In genomic region chr10:100562806-100563293, GRCh38 we compare ENCODE assay signal across 9 cellular contexts. TPM values are rescaled to one million over a fixed set of nuclear protein-coding genes. Genes with fewer than 3 reads are reported as not detected.
DNase-seq lines count a peak whose midpoint lies in the region; ATAC-seq, FAIRE-seq and TF ChIP-seq lines count a peak whose summit lies in the region.
"Had no signal": no experiment of that assay in that cellular context is flagged by ENCODE, and none has a peak within 500 bp of the region (broad histone marks: within the 10 kb centered on the region; RNA-seq: fewer than 3 reads in every experiment).

No MANE protein-coding gene starts in this region.

- peaks cover 17% of the 10 kb centered on the region for H3K27me3 ChIP-seq in MM.1S (replicated peaks; ENCODE audit: insufficient read depth, low read length)

- H2AFZ ChIP-seq in MM.1S (ENCODE audit: low read length) = no peak overlapping the region

- FAIRE-seq in urothelium cell line (lab: Jason Lieb, UNC) = no peak

- H3K9ac ChIP-seq in MM.1S (ENCODE audit: low read length) = no peak overlapping the region

- peaks cover 6% of the 10 kb centered on the region; the same call in 1 of the 2 replicates for H3K4me1 ChIP-seq in MM.1S (ENCODE audit: low read length)

- H3K27me3 Mint-ChIP-seq in activated CD8-positive, alpha-beta T cell treated with anti-CD3 and anti-CD28 coated beads for 36 hours = peaks cover 42% of the 10 kb centered on the region
- peaks cover 27% of the 10 kb centered on the region for H3K27me3 Mint-ChIP-seq in activated CD8-positive, alpha-beta T cell treated with anti-CD3 and anti-CD28 coated beads, Interleukin-2, amount 10 ng/mL, durations not matched to agents 7 days and 5 days (ENCODE audit: low read depth)
- H3K27me3 Mint-ChIP-seq in activated naive CD8-positive, alpha-beta T cell treated with anti-CD3 and anti-CD28 coated beads, Interleukin-2, amount 50 U/mL, for 24 hours = peaks cover 48% of the 10 kb centered on the region
- H3K27me3 Mint-ChIP-seq in CD14-positive monocyte (ENCODE audit: low read depth in 3 of 3) = peaks cover 51 to 71% (median 66%) of the 10 kb centered on the region in 3 donors
- H3K27me3 Mint-ChIP-seq: central memory CD8-positive, alpha-beta T cell had no signal

- no peaks in the 10 kb centered on the region for H3K36me3 ChIP-seq in MM.1S (replicated peaks; ENCODE audit: insufficient read depth, low read length)

- no peak for ATAC-seq in activated CD8-positive, alpha-beta T cell treated with anti-CD3 and anti-CD28 coated beads for 36 hours
- no peak for ATAC-seq in activated CD8-positive, alpha-beta T cell treated with anti-CD3 and anti-CD28 coated beads, Interleukin-2, amount 10 ng/mL, durations not matched to agents 7 days and 5 days
- no peak for ATAC-seq in activated naive CD8-positive, alpha-beta T cell treated with anti-CD3 and anti-CD28 coated beads, Interleukin-2, amount 50 U/mL, for 24 hours

- no peak overlapping the region for H3K27ac ChIP-seq in MM.1S (ENCODE audit: low read length)

- intact Hi-C loops in activated CD8-positive, alpha-beta T cell treated with anti-CD3 and anti-CD28 coated beads for 36 hours (cut with micrococcal nuclease) = loop anchor here (5.0 kb wide), 2 partner anchors 179 to 314 kb away; no protein-coding TSS in a partner anchor
- intact Hi-C loops in CD14-positive monocyte (cut with micrococcal nuclease) = loop anchor here in 1 of 2 donors (10.0 kb wide), 1 partner anchor 172 kb away; no protein-coding TSS in a partner anchor

- no peaks in the 10 kb centered on the region for H3K9me3 ChIP-seq in MM.1S (replicated peaks; ENCODE audit: insufficient read depth, low read length)

- TF ChIP-seq CTCF in activated CD8-positive, alpha-beta T cell treated with anti-CD3 and anti-CD28 coated beads for 36 hours (IDR thresholded peaks at IDR 0.05) = no peak
- TF ChIP-seq CTCF in MM.1S (IDR thresholded peaks at IDR 0.05; ENCODE audit: low read length) = 0 out of 2 replicates have a peak, but pooled peaks have one; percentile 16
- no peak for TF ChIP-seq CTCF in CD14-positive monocyte (IDR thresholded peaks at IDR 0.05)

- peak; percentile 24 for DNase-seq in activated CD8-positive, alpha-beta T cell treated with anti-CD3 and anti-CD28 coated beads for 36 hours
- no peak for DNase-seq in activated CD8-positive, alpha-beta T cell treated with anti-CD3 and anti-CD28 coated beads, Interleukin-2, amount 10 ng/mL, durations not matched to agents 7 days and 5 days
- DNase-seq in MM.1S (no peak), iris pigment epithelial cell (ENCODE audit: low read depth) (peak; percentile 58), urothelium cell line (ENCODE audit: low spot score) (peak; percentile 39), NCI-H2029 (lab: John Stamatoyannopoulos, UW) (no peak), CD14-positive monocyte (ENCODE audit: low spot score) (no peak)
- DNase-seq in activated naive CD8-positive, alpha-beta T cell treated with anti-CD3 and anti-CD28 coated beads, Interleukin-2, amount 50 U/mL, for 24 hours = peak; percentile 18

- peaks cover 9% of the 10 kb centered on the region for H3K4me1 Mint-ChIP-seq in activated CD8-positive, alpha-beta T cell treated with anti-CD3 and anti-CD28 coated beads for 36 hours (ENCODE audit: low read depth)
- H3K4me1 Mint-ChIP-seq in activated CD8-positive, alpha-beta T cell treated with anti-CD3 and anti-CD28 coated beads, Interleukin-2, amount 10 ng/mL, durations not matched to agents 7 days and 5 days (ENCODE audit: low read depth) = peaks cover 22% of the 10 kb centered on the region
- H3K4me1 Mint-ChIP-seq in activated naive CD8-positive, alpha-beta T cell treated with anti-CD3 and anti-CD28 coated beads, Interleukin-2, amount 50 U/mL, for 24 hours = peaks cover 13% of the 10 kb centered on the region
- peaks cover 18% of the 10 kb centered on the region for H3K4me1 Mint-ChIP-seq in CD14-positive monocyte

- CTCF ChIA-PET in activated CD8-positive, alpha-beta T cell treated with anti-CD3 and anti-CD28 coated beads for 36 hours (lab: Charles Lee) = interaction anchor here (0.8 to 5.8 kb wide), 22 partner anchors 9 to 452 kb away, joined by 3 to 57 read pairs (median 4); partner anchors contain the start of gene HIF1AN
- CTCF ChIA-PET in activated CD8-positive, alpha-beta T cell treated with anti-CD3 and anti-CD28 coated beads, Interleukin-2, amount 10 ng/mL, durations not matched to agents 7 days and 5 days (lab: Charles Lee) = interaction anchor here (0.9 to 4.5 kb wide), 11 partner anchors 12 to 326 kb away, joined by 3 to 38 read pairs (median 3); no protein-coding TSS in a partner anchor

- no peak overlapping the region for H3K4me2 ChIP-seq in MM.1S (ENCODE audit: low read depth, low read length)

- POLR2A ChIA-PET in activated CD8-positive, alpha-beta T cell treated with anti-CD3 and anti-CD28 coated beads for 36 hours (lab: Charles Lee) = interaction anchor here (0.6 to 1.2 kb wide), 3 partner anchors 14 to 331 kb away, joined by 3 read pairs; no protein-coding TSS in a partner anchor
- POLR2A ChIA-PET in activated CD8-positive, alpha-beta T cell treated with anti-CD3 and anti-CD28 coated beads, Interleukin-2, amount 10 ng/mL, durations not matched to agents 7 days and 5 days (lab: Charles Lee) = interaction anchor here (1.4 kb wide), 1 partner anchor 181 kb away, joined by 3 read pairs; no protein-coding TSS in a partner anchor

- H3K36me3 Mint-ChIP-seq in activated CD8-positive, alpha-beta T cell treated with anti-CD3 and anti-CD28 coated beads for 36 hours (ENCODE audit: low read depth) = peaks cover 2% of the 10 kb centered on the region
- peaks cover 9% of the 10 kb centered on the region for H3K36me3 Mint-ChIP-seq in activated CD8-positive, alpha-beta T cell treated with anti-CD3 and anti-CD28 coated beads, Interleukin-2, amount 10 ng/mL, durations not matched to agents 7 days and 5 days (ENCODE audit: low read depth)
- H3K36me3 Mint-ChIP-seq in activated naive CD8-positive, alpha-beta T cell treated with anti-CD3 and anti-CD28 coated beads, Interleukin-2, amount 50 U/mL, for 24 hours (ENCODE audit: low read depth) = peaks cover 3% of the 10 kb centered on the region
- H3K36me3 Mint-ChIP-seq in CD14-positive monocyte = peaks cover 20 to 28% of the 10 kb centered on the region in 2 donors

- H3K4me3 Mint-ChIP-seq in activated CD8-positive, alpha-beta T cell treated with anti-CD3 and anti-CD28 coated beads for 36 hours = peak overlapping the region; percentile 24
- H3K4me3 Mint-ChIP-seq in activated CD8-positive, alpha-beta T cell treated with anti-CD3 and anti-CD28 coated beads, Interleukin-2, amount 10 ng/mL, durations not matched to agents 7 days and 5 days = no peak overlapping the region
- no peak overlapping the region for H3K4me3 Mint-ChIP-seq in activated naive CD8-positive, alpha-beta T cell treated with anti-CD3 and anti-CD28 coated beads, Interleukin-2, amount 50 U/mL, for 24 hours
- H3K4me3 Mint-ChIP-seq in CD14-positive monocyte = peak overlapping the region in 1 of 2 donors; percentile 83
- H3K4me3 Mint-ChIP-seq: central memory CD8-positive, alpha-beta T cell had no signal

- no peaks in the 10 kb centered on the region for H3K79me2 ChIP-seq in MM.1S (ENCODE audit: low read length)

- no peaks in the 10 kb centered on the region for H3F3A ChIP-seq in MM.1S (ENCODE audit: insufficient read depth, low read length)

- H4K20me1 ChIP-seq in MM.1S (ENCODE audit: insufficient read depth, low read length) = no peaks in the 10 kb centered on the region

- H3K9me2 ChIP-seq in MM.1S (replicated peaks; ENCODE audit: insufficient read depth, low read length) = no peaks in the 10 kb centered on the region

- no peak overlapping the region for H3K27ac Mint-ChIP-seq in activated CD8-positive, alpha-beta T cell treated with anti-CD3 and anti-CD28 coated beads for 36 hours
- no peak overlapping the region for H3K27ac Mint-ChIP-seq in activated CD8-positive, alpha-beta T cell treated with anti-CD3 and anti-CD28 coated beads, Interleukin-2, amount 10 ng/mL, durations not matched to agents 7 days and 5 days
- H3K27ac Mint-ChIP-seq in activated naive CD8-positive, alpha-beta T cell treated with anti-CD3 and anti-CD28 coated beads, Interleukin-2, amount 50 U/mL, for 24 hours = peak overlapping the region; percentile 28
- no peak overlapping the region for H3K27ac Mint-ChIP-seq in CD14-positive monocyte

- H3K9me3 Mint-ChIP-seq in activated CD8-positive, alpha-beta T cell treated with anti-CD3 and anti-CD28 coated beads for 36 hours = no peaks in the 10 kb centered on the region
- no peaks in the 10 kb centered on the region for H3K9me3 Mint-ChIP-seq in activated CD8-positive, alpha-beta T cell treated with anti-CD3 and anti-CD28 coated beads, Interleukin-2, amount 10 ng/mL, durations not matched to agents 7 days and 5 days (ENCODE audit: insufficient read depth)
- H3K9me3 Mint-ChIP-seq in activated naive CD8-positive, alpha-beta T cell treated with anti-CD3 and anti-CD28 coated beads, Interleukin-2, amount 50 U/mL, for 24 hours = no peaks in the 10 kb centered on the region
- peaks cover 0 to 16% (median 10%) of the 10 kb centered on the region in 7 donors for H3K9me3 Mint-ChIP-seq in CD14-positive monocyte
- H3K9me3 Mint-ChIP-seq: central memory CD8-positive, alpha-beta T cell had no signal

- H3K4me3 ChIP-seq in MM.1S (ENCODE audit: low read length) = no peak overlapping the region

RNA-seq across cellular contexts. Expression of gene HIF1AN, which starts 27.1 kb away (rescaled TPM):
- total RNA-seq in activated CD8-positive, alpha-beta T cell treated with anti-CD3 and anti-CD28 coated beads for 36 hours = 10 to 100 TPM; 35.3 to 36.5 TPM
- total RNA-seq in activated CD8-positive, alpha-beta T cell treated with anti-CD3 and anti-CD28 coated beads, Interleukin-2, amount 10 ng/mL, durations not matched to agents 7 days and 5 days = 10 to 100 TPM; 46.5 to 48.1 TPM
- 10 to 100 TPM; 17.2 to 25.3 TPM for polyA plus RNA-seq in CD14-positive monocyte

RNA-seq across cellular contexts. Expression of gene NDUFB8, which starts 33.2 kb away (rescaled TPM):
- total RNA-seq in activated CD8-positive, alpha-beta T cell treated with anti-CD3 and anti-CD28 coated beads for 36 hours = 100 to 1,000 TPM; 365 to 384 TPM
- 100 to 1,000 TPM; 290 to 293 TPM for total RNA-seq in activated CD8-positive, alpha-beta T cell treated with anti-CD3 and anti-CD28 coated beads, Interleukin-2, amount 10 ng/mL, durations not matched to agents 7 days and 5 days
- polyA plus RNA-seq in CD14-positive monocyte = 100 to 1,000 TPM; 381 to 419 TPM

RNA-seq across cellular contexts. Expression of gene SEC31B, which starts 43.2 kb away (rescaled TPM):
- 10 to 100 TPM; 34.2 to 40.6 TPM for total RNA-seq in activated CD8-positive, alpha-beta T cell treated with anti-CD3 and anti-CD28 coated beads for 36 hours
- total RNA-seq in activated CD8-positive, alpha-beta T cell treated with anti-CD3 and anti-CD28 coated beads, Interleukin-2, amount 10 ng/mL, durations not matched to agents 7 days and 5 days = 100 to 1,000 TPM; 164 to 172 TPM
- polyA plus RNA-seq in CD14-positive monocyte = under 1 TPM; 0.05 to 0.09 TPM

Comparison
In these comparisons a context has a peak if more than half of its experiments do, and no peak if none do; other contexts are left out.
1. DNase-seq: peak in activated CD8-positive, alpha-beta T cell treated with anti-CD3 and anti-CD28 coated beads for 36 hours (single experiment), activated naive CD8-positive, alpha-beta T cell treated with anti-CD3 and anti-CD28 coated beads, Interleukin-2, amount 50 U/mL, for 24 hours (single experiment), iris pigment epithelial cell (single experiment) and urothelium cell line (single experiment); none in activated CD8-positive, alpha-beta T cell treated with anti-CD3 and anti-CD28 coated beads, Interleukin-2, amount 10 ng/mL, durations not matched to agents 7 days and 5 days (single experiment), MM.1S (single experiment), NCI-H2029 (single experiment) and CD14-positive monocyte (single experiment).